27 cellular contexts compared by ENCODE assay signal in the genomic region with DNA sequence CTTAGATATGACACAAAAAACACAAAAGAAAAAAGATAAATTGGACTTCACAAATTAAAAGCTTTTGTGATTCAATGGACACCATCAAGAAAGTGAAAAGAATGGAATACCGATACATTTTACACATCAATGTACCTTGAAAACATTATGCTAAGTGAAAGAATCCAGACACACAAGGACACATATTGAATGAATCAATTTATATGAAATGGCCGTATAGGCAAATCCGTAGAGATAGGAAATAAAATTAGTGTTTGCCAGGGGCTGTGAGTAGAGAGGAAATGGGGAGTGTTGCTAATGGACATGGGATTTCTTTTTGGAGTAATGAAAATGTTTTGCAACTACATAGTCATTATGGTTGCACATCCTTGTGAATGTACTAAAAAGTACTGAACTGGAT. TPM values are rescaled to one million over a fixed set of nuclear protein-coding genes. Genes with fewer than 3 reads are reported as not detected.
"Had no signal": no experiment of that assay in that cellular context is flagged by ENCODE, and none has a peak within 500 bp of the region (broad histone marks: within the 10 kb centered on the region; RNA-seq: fewer than 3 reads in every experiment).

No MANE protein-coding gene starts in this region.

- ATAC-seq: stimulated activated effector memory CD8-positive, alpha-beta T cell treated with anti-CD3 and anti-CD28 coated beads, Interleukin-12 subunit alpha, Interleukin-12 subunit beta, amount 100 ng/mL, for 72 hours; stimulated activated memory B cell treated with anti-CD40 and anti-IgM and Interleukin-4, amounts not matched to agents 10 μg/mL and 1 μg/mL and 100 μg/mL, for 72 hours; stimulated activated naive B cell treated with anti-CD40 and anti-IgM and Interleukin-4, amounts not matched to agents 10 μg/mL and 1 μg/mL and 100 μg/mL, for 72 hours; stimulated activated naive CD8-positive, alpha-beta T cell treated with anti-CD3 and anti-CD28 coated beads, Interleukin-15, amount 100 ng/mL, for 72 hours; stimulated activated naive CD8-positive, alpha-beta T cell treated with anti-CD3 and anti-CD28 coated beads, Interleukin-15, Interleukin-2, amounts not matched to agents 100 U/mL and 50 U/mL, for 24 hours; upper lobe of right lung had no signal

- H3K4me3 ChIP-seq: stomach, suprapubic skin, testis, thoracic aorta, thyroid gland, tibial artery, tibial nerve, transverse colon, upper lobe of left lung, upper lobe of right lung, uterus, vagina had no signal

- H3K27me3 ChIP-seq: stomach, suprapubic skin, testis, thyroid gland, tibial artery, tibial nerve, transverse colon, upper lobe of left lung, upper lobe of right lung, uterus, vagina had no signal

- H3K4me1 ChIP-seq: stomach, suprapubic skin, testis, thyroid gland, tibial artery, tibial nerve, transverse colon, upper lobe of left lung, upper lobe of right lung, uterus, vagina had no signal

- H3K9me3 ChIP-seq: stomach, suprapubic skin, testis, thoracic aorta, thyroid gland, tibial artery, tibial nerve, transverse colon, upper lobe of left lung, upper lobe of right lung, uterus, vagina had no signal

- H3K27ac ChIP-seq: stomach, suprapubic skin, testis, thoracic aorta, thyroid gland, tibial artery, tibial nerve, transverse colon, upper lobe of left lung, upper lobe of right lung, uterus, vagina had no signal

- DNase-seq: stimulated activated CD4-positive, alpha-beta T cell treated with anti-CD3 and anti-CD28 coated beads, Interleukin-2, amount 100 ng/mL, for 48 hours; stimulated activated CD4-positive, alpha-beta T cell treated with anti-CD3 and anti-CD28 coated beads, Interleukin-4, amount 100 ng/mL, for 1 hour; stimulated activated CD4-positive, alpha-beta T cell treated with anti-CD3 and anti-CD28 coated beads, Interleukin-4, amount 100 ng/mL, for 24 hours; stimulated activated CD4-positive, alpha-beta T cell treated with anti-CD3 and anti-CD28 coated beads, Interleukin-4, amount 100 ng/mL, for 4 hours; stimulated activated CD8-positive, alpha-beta memory T cell treated with anti-CD3 and anti-CD28 coated beads, Interleukin-4, amount 100 ng/mL, for 48 hours; stimulated activated naive B cell treated with anti-CD40 and anti-IgM and Interleukin-4, amounts not matched to agents 10 μg/mL and 1 μg/mL and 100 μg/mL, for 72 hours; stimulated activated naive CD4-positive, alpha-beta T cell; stimulated activated naive CD4-positive, alpha-beta T cell treated with Interleukin-2 at 50 U/mL for 16 hours; stimulated activated naive CD8-positive, alpha-beta T cell treated with anti-CD3 and anti-CD28 coated beads, Interleukin-15, amount 100 ng/mL, for 72 hours; stimulated activated naive CD8-positive, alpha-beta T cell treated with anti-CD3 and anti-CD28 coated beads, Interleukin-15, Interleukin-2, amounts not matched to agents 100 U/mL and 50 U/mL, for 24 hours; stomach; substantia nigra; testis; thyroid gland; tibial artery; transverse colon; trophoblast cell; upper lobe of left lung; upper lobe of right lung; uterus had no signal

- H3K36me3 ChIP-seq: stomach, suprapubic skin, thoracic aorta, thyroid gland, tibial artery, transverse colon, upper lobe of left lung, upper lobe of right lung, uterus, vagina had no signal

RNA-seq across cellular contexts. Expression of a gene that starts 3.1 kb away (rescaled TPM):
- polyA plus RNA-seq: stomach, thymus had no signal
